Comparison of ENCODE assay signal across 22 cellular contexts in genomic region chr3:55271549-55271948, GRCh38.
"Had no signal": no experiment of that assay in that cellular context is flagged by ENCODE, and none has a peak within 500 bp of the region (broad histone marks: within the 10 kb centered on the region; RNA-seq: fewer than 3 reads in every experiment).

No MANE protein-coding gene starts in this region.

- H3K27me3 ChIP-seq: esophagus squamous epithelium, gastroesophageal sphincter, right lobe of liver, tibial artery, upper lobe of left lung, uterus had no signal

- H3K4me1 Mint-ChIP-seq: natural killer cell; stimulated activated memory B cell treated with anti-CD40 and anti-IgM and Interleukin-4, amounts not matched to agents 10 μg/mL and 1 μg/mL and 100 μg/mL, for 72 hours had no signal

- H3K36me3 Mint-ChIP-seq: natural killer cell; stimulated activated memory B cell treated with anti-CD40 and anti-IgM and Interleukin-4, amounts not matched to agents 10 μg/mL and 1 μg/mL and 100 μg/mL, for 72 hours had no signal

- H3K79me2 ChIP-seq: parathyroid adenoma had no signal

- H3K4me3 Mint-ChIP-seq: natural killer cell; neural crest cell; stimulated activated memory B cell treated with anti-CD40 and anti-IgM and Interleukin-4, amounts not matched to agents 10 μg/mL and 1 μg/mL and 100 μg/mL, for 72 hours; stimulated activated naive CD8-positive, alpha-beta T cell treated with anti-CD3 and anti-CD28 coated beads, Interleukin-15, Interleukin-2, amounts not matched to agents 100 ng/mL and 50 ng/mL, for 24 hours had no signal

- H3K9me3 Mint-ChIP-seq: neural crest cell; stimulated activated memory B cell treated with anti-CD40 and anti-IgM and Interleukin-4, amounts not matched to agents 10 μg/mL and 1 μg/mL and 100 μg/mL, for 72 hours; stimulated activated naive CD8-positive, alpha-beta T cell treated with anti-CD3 and anti-CD28 coated beads, Interleukin-15, Interleukin-2, amounts not matched to agents 100 ng/mL and 50 ng/mL, for 24 hours had no signal

- H3K27ac Mint-ChIP-seq: natural killer cell; stimulated activated memory B cell treated with anti-CD40 and anti-IgM and Interleukin-4, amounts not matched to agents 10 μg/mL and 1 μg/mL and 100 μg/mL, for 72 hours; stimulated activated naive CD8-positive, alpha-beta T cell treated with anti-CD3 and anti-CD28 coated beads, Interleukin-15, Interleukin-2, amounts not matched to agents 100 ng/mL and 50 ng/mL, for 24 hours had no signal

- H3K4me1 ChIP-seq: esophagus squamous epithelium, gastroesophageal sphincter, parathyroid adenoma, prostate gland, right lobe of liver, tibial artery, uterus had no signal

- H3K27ac ChIP-seq: dorsolateral prefrontal cortex, epithelial cell of prostate, esophagus squamous epithelium, gastroesophageal sphincter, parathyroid adenoma, prostate gland, right lobe of liver, tibial artery, upper lobe of left lung, uterus had no signal

- H3K9ac ChIP-seq: parathyroid adenoma had no signal

- DNase-seq: cortex of kidney; dorsolateral prefrontal cortex; effector memory CD4-positive, alpha-beta T cell; esophagus squamous epithelium; glutamatergic neuron; kidney; mucosa of descending colon; natural killer cell; retina; right lobe of liver; stimulated activated CD4-positive, alpha-beta T cell treated with anti-CD3 and anti-CD28 coated beads, Interleukin-4, amount 100 ng/mL, for 24 hours; tibial artery; upper lobe of left lung; uterus had no signal

- ATAC-seq: gastroesophageal sphincter; mucosa of descending colon; natural killer cell; right lobe of liver; stimulated activated memory B cell treated with anti-CD40 and anti-IgM and Interleukin-4, amounts not matched to agents 10 μg/mL and 1 μg/mL and 100 μg/mL, for 72 hours had no signal

- H3K36me3 ChIP-seq: esophagus squamous epithelium, gastroesophageal sphincter, prostate gland, right lobe of liver, tibial artery, upper lobe of left lung, uterus had no signal

- H3K27me3 Mint-ChIP-seq: stimulated activated memory B cell treated with anti-CD40 and anti-IgM and Interleukin-4, amounts not matched to agents 10 μg/mL and 1 μg/mL and 100 μg/mL, for 72 hours had no signal

- H3K9me3 ChIP-seq: esophagus squamous epithelium, gastroesophageal sphincter, mucosa of descending colon, prostate gland, right lobe of liver, tibial artery, upper lobe of left lung, uterus had no signal

- H2AFZ ChIP-seq: parathyroid adenoma had no signal

- FAIRE-seq: endometrium, kidney had no signal

- H3K4me3 ChIP-seq: dorsolateral prefrontal cortex, esophagus squamous epithelium, gastroesophageal sphincter, mucosa of descending colon, prostate gland, right lobe of liver, tibial artery, upper lobe of left lung, uterus had no signal
